In genomic region chr15:77518458-77518857, GRCh38 we compare ENCODE assay signal across 1 cellular context.
TF ChIP-seq lines count a peak whose summit lies in the region.

No MANE protein-coding gene starts in this region.

TF ChIP-seq in WTC11, 78 proteins besides CTCF, POLR2A, EP300 and RAD21 (continued from another document):
- no peak for TF ChIP-seq PRDM15 (CRISPR knock-in tag; IDR thresholded peaks at IDR 0.05)
- no peak for TF ChIP-seq ZNF532 (CRISPR knock-in tag; IDR thresholded peaks at IDR 0.05; ENCODE audit: borderline replicate concordance)
- TF ChIP-seq TEAD4 (CRISPR knock-in tag; IDR thresholded peaks at IDR 0.05) = no peak
